7 cellular contexts compared by ENCODE assay signal in genomic region chr12:121790785-121791184, GRCh38. TPM values are rescaled to one million over a fixed set of nuclear protein-coding genes. Genes with fewer than 3 reads are reported as not detected.
DNase-seq lines count a peak whose midpoint lies in the region; ATAC-seq and TF ChIP-seq lines count a peak whose summit lies in the region.
"Not testable (repeated sequence)": the region's sequence is repeated elsewhere in the genome, so short reads cannot be mapped to it uniquely, and the experiment has no call there.

No MANE protein-coding gene starts in this region.

- not testable (repeated sequence) for ATAC-seq in DND-41 (ENCODE audit: insufficient read depth, low read depth); activated CD4-positive, alpha-beta T cell treated with anti-CD3 and anti-CD28 coated beads for 36 hours; naive B cell (ENCODE audit: low read depth in 2 of 2); stimulated activated memory B cell treated with anti-CD40 and anti-IgM and Interleukin-4, amounts not matched to agents 10 μg/mL and 1 μg/mL and 100 μg/mL, for 72 hours

- H3K9me3 ChIP-seq in DND-41 (ENCODE audit: insufficient read depth, low read length, severe bottlenecking); OCI-LY3 (ENCODE audit: insufficient read depth, low read length): not testable (repeated sequence)

- H3K36me3 ChIP-seq in DND-41 (ENCODE audit: insufficient read depth, low read length) (peaks cover 22% of the 10 kb centered on the region; the same call in 1 of the 2 replicates), OCI-LY3 (replicated peaks; ENCODE audit: low read depth, low read length) (peaks cover 52% of the 10 kb centered on the region)

- peak overlapping the region; percentile 93 for H3K27ac ChIP-seq in DND-41 (ENCODE audit: low read length)
- peak overlapping the region; percentile 98 for H3K27ac ChIP-seq in OCI-LY3 (ENCODE audit: low read length)

- H3K9me3 Mint-ChIP-seq in activated CD4-positive, alpha-beta T cell treated with anti-CD3 and anti-CD28 coated beads for 36 hours (ENCODE audit: low read depth); activated T-helper 2 cell treated with anti-CD3 and anti-CD28 coated beads, Interferon-gamma antibody, Interleukin-2, Interleukin-4, amounts not matched to agents 10 μg/mL and 5 μg/mL and 100 μg/mL, durations not matched to agents 14 hours and 24 hours and 36 hours; dendritic cell treated with granulocyte-macrophage colony-stimulating factor and Interleukin-4, amounts not matched to agents 40 ng/mL and 50 ng/mL, for 4 days; naive B cell; stimulated activated memory B cell treated with anti-CD40 and anti-IgM and Interleukin-4, amounts not matched to agents 10 μg/mL and 1 μg/mL and 100 μg/mL, for 72 hours: not testable (repeated sequence)

- TF ChIP-seq CTCF in DND-41 (IDR thresholded peaks at IDR 0.05; ENCODE audit: borderline replicate concordance, extremely low read depth, low read length, poor library complexity, severe bottlenecking); OCI-LY3 (IDR thresholded peaks at IDR 0.05; ENCODE audit: low read depth, low read length): not testable (repeated sequence)

- H3K4me3 Mint-ChIP-seq in activated CD4-positive, alpha-beta T cell treated with anti-CD3 and anti-CD28 coated beads for 36 hours, result peak overlapping the region; percentile 96
- H3K4me3 Mint-ChIP-seq in activated T-helper 2 cell treated with anti-CD3 and anti-CD28 coated beads, Interferon-gamma antibody, Interleukin-2, Interleukin-4, amounts not matched to agents 10 μg/mL and 5 μg/mL and 100 μg/mL, durations not matched to agents 14 hours and 24 hours and 36 hours (ENCODE audit: low read depth), result peak overlapping the region; percentile 91
- not testable (repeated sequence) for H3K4me3 Mint-ChIP-seq in dendritic cell treated with granulocyte-macrophage colony-stimulating factor and Interleukin-4, amounts not matched to agents 40 ng/mL and 50 ng/mL, for 4 days
- peak overlapping the region; percentile 84 to 96 (median 92) for H3K4me3 Mint-ChIP-seq in naive B cell
- peak overlapping the region; percentile 86 for H3K4me3 Mint-ChIP-seq in stimulated activated memory B cell treated with anti-CD40 and anti-IgM and Interleukin-4, amounts not matched to agents 10 μg/mL and 1 μg/mL and 100 μg/mL, for 72 hours

- H3K79me2 ChIP-seq in DND-41 (ENCODE audit: insufficient read depth, low read length) (peaks cover 58% of the 10 kb centered on the region), OCI-LY3 (ENCODE audit: low read length) (peaks cover 80% of the 10 kb centered on the region)

- H3K4me2 ChIP-seq in DND-41 (ENCODE audit: insufficient read depth, low read length) (peak overlapping the region; percentile 54), OCI-LY3 (ENCODE audit: low read length) (peak overlapping the region; percentile 98)

- not testable (repeated sequence) for H2AFZ ChIP-seq in DND-41 (ENCODE audit: low read depth, low read length); OCI-LY3 (ENCODE audit: low read depth, low read length)

- H3K4me3 ChIP-seq in DND-41 (ENCODE audit: low read depth in 1 of 2, low read length in 2 of 2), result not testable (repeated sequence)
- H3K4me3 ChIP-seq in OCI-LY3 (ENCODE audit: low read length), result peak overlapping the region; percentile 76

- POLR2A ChIA-PET in activated CD4-positive, alpha-beta T cell treated with anti-CD3 and anti-CD28 coated beads for 36 hours (lab: Charles Lee), result interaction anchor here (1.3 kb wide), 1 partner anchor 9 kb away, joined by 15 read pairs; no protein-coding TSS in a partner anchor

- H3K9ac ChIP-seq in DND-41 (ENCODE audit: low read depth, low read length), result peak overlapping the region; percentile 54
- H3K9ac ChIP-seq in OCI-LY3 (ENCODE audit: low read length), result peak overlapping the region; percentile 95

- H3K4me1 Mint-ChIP-seq in activated CD4-positive, alpha-beta T cell treated with anti-CD3 and anti-CD28 coated beads for 36 hours, result peaks cover 67% of the 10 kb centered on the region
- peaks cover 61% of the 10 kb centered on the region for H3K4me1 Mint-ChIP-seq in activated T-helper 2 cell treated with anti-CD3 and anti-CD28 coated beads, Interferon-gamma antibody, Interleukin-2, Interleukin-4, amounts not matched to agents 10 μg/mL and 5 μg/mL and 100 μg/mL, durations not matched to agents 14 hours and 24 hours and 36 hours (ENCODE audit: low read depth)
- H3K4me1 Mint-ChIP-seq in dendritic cell treated with granulocyte-macrophage colony-stimulating factor and Interleukin-4, amounts not matched to agents 40 ng/mL and 50 ng/mL, for 4 days (ENCODE audit: low read depth), result peaks cover 90% of the 10 kb centered on the region
- H3K4me1 Mint-ChIP-seq in naive B cell, result peaks cover 55 to 83% (median 83%) of the 10 kb centered on the region in 3 donors
- peaks cover 77% of the 10 kb centered on the region for H3K4me1 Mint-ChIP-seq in stimulated activated memory B cell treated with anti-CD40 and anti-IgM and Interleukin-4, amounts not matched to agents 10 μg/mL and 1 μg/mL and 100 μg/mL, for 72 hours

- H4K20me1 ChIP-seq in DND-41 (ENCODE audit: insufficient read depth, low read length), result peaks cover 17% of the 10 kb centered on the region
- not testable (repeated sequence) for H4K20me1 ChIP-seq in OCI-LY3 (ENCODE audit: insufficient read depth, low read length)

- H3K4me1 ChIP-seq in DND-41 (ENCODE audit: insufficient read depth, low read length) (peaks cover 71% of the 10 kb centered on the region), OCI-LY3 (ENCODE audit: low read length) (peaks cover 65% of the 10 kb centered on the region)

- intact Hi-C loops in activated CD4-positive, alpha-beta T cell treated with anti-CD3 and anti-CD28 coated beads for 36 hours (cut with DNase I, micrococcal nuclease), result loop anchor here (1.0 to 10.0 kb wide), 6 partner anchors 11 to 1596 kb away; partner anchors contain the start of genes GCN1 (in 1 of the 2), MLXIP (in 1 of the 2), ORAI1 (in 1 of the 2) and TMEM120B (in 1 of the 2)
- intact Hi-C loops in activated T-helper 2 cell treated with anti-CD3 and anti-CD28 coated beads, Interferon-gamma antibody, Interleukin-2, Interleukin-4, amounts not matched to agents 10 μg/mL and 5 μg/mL and 100 μg/mL, durations not matched to agents 14 hours and 24 hours and 36 hours (cut with micrococcal nuclease), result loop anchor here (5.0 kb wide), 2 partner anchors 78 to 163 kb away; partner anchors contain the start of genes ORAI1 and TMEM120B
- intact Hi-C loops in dendritic cell treated with granulocyte-macrophage colony-stimulating factor and Interleukin-4, amounts not matched to agents 40 ng/mL and 50 ng/mL, for 4 days (cut with micrococcal nuclease), result loop anchor here (5.0 kb wide), 1 partner anchor 93 kb away; no protein-coding TSS in a partner anchor

- not testable (repeated sequence) for H3K27me3 ChIP-seq in DND-41 (ENCODE audit: insufficient read depth, low read length, poor library complexity); OCI-LY3 (ENCODE audit: low read depth, low read length)

- DNase-seq in DND-41; activated CD4-positive, alpha-beta T cell treated with anti-CD3 and anti-CD28 coated beads for 36 hours; activated T-helper 2 cell treated with anti-CD3 and anti-CD28 coated beads, Interferon-gamma antibody, Interleukin-2, Interleukin-4, amounts not matched to agents 10 μg/mL and 5 μg/mL and 100 μg/mL, durations not matched to agents 14 hours and 24 hours and 36 hours (ENCODE audit: low spot score); naive B cell: not testable (repeated sequence)

- not testable (repeated sequence) for H3K27me3 Mint-ChIP-seq in activated CD4-positive, alpha-beta T cell treated with anti-CD3 and anti-CD28 coated beads for 36 hours; activated T-helper 2 cell treated with anti-CD3 and anti-CD28 coated beads, Interferon-gamma antibody, Interleukin-2, Interleukin-4, amounts not matched to agents 10 μg/mL and 5 μg/mL and 100 μg/mL, durations not matched to agents 14 hours and 24 hours and 36 hours (ENCODE audit: low read depth); dendritic cell treated with granulocyte-macrophage colony-stimulating factor and Interleukin-4, amounts not matched to agents 40 ng/mL and 50 ng/mL, for 4 days; naive B cell; stimulated activated memory B cell treated with anti-CD40 and anti-IgM and Interleukin-4, amounts not matched to agents 10 μg/mL and 1 μg/mL and 100 μg/mL, for 72 hours

- CTCF ChIA-PET in activated CD4-positive, alpha-beta T cell treated with anti-CD3 and anti-CD28 coated beads for 36 hours (lab: Charles Lee), result interaction anchor here (0.6 to 11.0 kb wide), 5 partner anchors 11 to 238 kb away, joined by 3 to 439 read pairs (median 40); partner anchors contain the start of genes SETD1B and TMEM120B

- peak overlapping the region; percentile 100 for H3K27ac Mint-ChIP-seq in activated CD4-positive, alpha-beta T cell treated with anti-CD3 and anti-CD28 coated beads for 36 hours
- H3K27ac Mint-ChIP-seq in activated T-helper 2 cell treated with anti-CD3 and anti-CD28 coated beads, Interferon-gamma antibody, Interleukin-2, Interleukin-4, amounts not matched to agents 10 μg/mL and 5 μg/mL and 100 μg/mL, durations not matched to agents 14 hours and 24 hours and 36 hours, result peak overlapping the region; percentile 98
- H3K27ac Mint-ChIP-seq in dendritic cell treated with granulocyte-macrophage colony-stimulating factor and Interleukin-4, amounts not matched to agents 40 ng/mL and 50 ng/mL, for 4 days, result peak overlapping the region; percentile 100
- peak overlapping the region; percentile 99 to 100 (median 100) for H3K27ac Mint-ChIP-seq in naive B cell
- peak overlapping the region; percentile 95 for H3K27ac Mint-ChIP-seq in stimulated activated memory B cell treated with anti-CD40 and anti-IgM and Interleukin-4, amounts not matched to agents 10 μg/mL and 1 μg/mL and 100 μg/mL, for 72 hours

- peaks cover 50% of the 10 kb centered on the region for H3K36me3 Mint-ChIP-seq in activated CD4-positive, alpha-beta T cell treated with anti-CD3 and anti-CD28 coated beads for 36 hours (ENCODE audit: low read depth)
- peaks cover 61% of the 10 kb centered on the region for H3K36me3 Mint-ChIP-seq in activated T-helper 2 cell treated with anti-CD3 and anti-CD28 coated beads, Interferon-gamma antibody, Interleukin-2, Interleukin-4, amounts not matched to agents 10 μg/mL and 5 μg/mL and 100 μg/mL, durations not matched to agents 14 hours and 24 hours and 36 hours (ENCODE audit: low read depth)
- peaks cover 40% of the 10 kb centered on the region for H3K36me3 Mint-ChIP-seq in dendritic cell treated with granulocyte-macrophage colony-stimulating factor and Interleukin-4, amounts not matched to agents 40 ng/mL and 50 ng/mL, for 4 days (ENCODE audit: low read depth)
- H3K36me3 Mint-ChIP-seq in naive B cell, result not testable (repeated sequence)
- peaks cover 50% of the 10 kb centered on the region for H3K36me3 Mint-ChIP-seq in stimulated activated memory B cell treated with anti-CD40 and anti-IgM and Interleukin-4, amounts not matched to agents 10 μg/mL and 1 μg/mL and 100 μg/mL, for 72 hours

RNA-seq across cellular contexts. Expression of gene RHOF, which starts 2.7 kb away (rescaled TPM):
- total RNA-seq in activated CD4-positive, alpha-beta T cell treated with anti-CD3 and anti-CD28 coated beads for 36 hours, result 100 to 1,000 TPM in 1 of 2 experiments, 10 to 100 TPM in 1; 100.0 to 105 TPM
- total RNA-seq in activated T-helper 2 cell treated with anti-CD3 and anti-CD28 coated beads, Interferon-gamma antibody, Interleukin-2, Interleukin-4, amounts not matched to agents 10 μg/mL and 5 μg/mL and 100 μg/mL, durations not matched to agents 14 hours and 24 hours and 36 hours, result 115 and 119 TPM in 2 replicates
- 10 to 100 TPM; 40.2 to 63.9 (median 50.2) TPM for polyA plus RNA-seq in naive B cell (ENCODE audit: low read depth in 6 of 6)

RNA-seq across cellular contexts. Expression of gene SETD1B, which starts 13.0 kb away (rescaled TPM):
- 10 to 100 TPM; 13.7 to 14.0 TPM for total RNA-seq in activated CD4-positive, alpha-beta T cell treated with anti-CD3 and anti-CD28 coated beads for 36 hours
- total RNA-seq in activated T-helper 2 cell treated with anti-CD3 and anti-CD28 coated beads, Interferon-gamma antibody, Interleukin-2, Interleukin-4, amounts not matched to agents 10 μg/mL and 5 μg/mL and 100 μg/mL, durations not matched to agents 14 hours and 24 hours and 36 hours, result 23.3 and 24.0 TPM in 2 replicates
- polyA plus RNA-seq in naive B cell (ENCODE audit: low read depth in 6 of 6), result 1 to 10 TPM in 2 of 6 donors, under 1 TPM in 4; 0.64 to 3.0 (median 0.91) TPM
